In the genomic region with DNA sequence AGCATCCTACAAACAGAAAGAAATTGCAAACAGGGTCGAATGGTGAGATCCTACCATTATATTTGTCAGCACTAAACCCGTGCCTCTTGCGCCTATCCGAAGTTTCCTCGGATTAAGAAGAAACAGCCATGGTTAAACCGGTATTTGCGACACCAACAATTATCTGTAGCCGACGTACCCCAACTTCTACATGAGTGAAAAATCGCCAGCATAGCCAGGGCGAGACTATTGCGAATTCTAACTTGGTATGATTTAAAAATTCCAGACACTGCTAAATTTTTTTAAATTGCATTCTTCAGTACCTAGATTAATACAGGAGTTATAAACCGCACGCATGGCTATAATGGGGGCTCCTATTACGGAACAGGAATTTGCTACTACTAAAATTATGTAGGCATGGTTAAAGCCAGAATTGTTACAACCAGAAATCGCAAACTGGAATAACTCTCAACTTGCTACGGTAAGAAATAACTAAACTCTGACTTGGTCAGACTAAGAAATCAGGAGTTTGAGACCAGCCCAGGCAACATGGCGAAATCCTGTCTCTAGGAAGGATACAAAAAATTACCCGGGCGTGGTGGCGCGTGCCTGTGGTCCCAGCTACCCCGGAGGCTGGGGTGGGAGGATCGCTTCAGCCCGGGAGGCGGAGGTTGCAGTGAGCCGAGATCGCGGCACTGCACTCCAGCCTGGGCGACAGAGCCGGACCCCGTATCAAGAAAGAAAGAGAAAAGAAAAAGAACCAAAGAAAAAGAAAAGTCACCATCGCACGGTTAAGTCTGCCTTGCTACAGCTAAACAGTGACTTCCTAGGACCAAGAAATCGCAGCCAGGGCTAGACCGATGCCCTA, we compare ENCODE assay signal across 8 cellular contexts. TPM values are rescaled to one million over a fixed set of nuclear protein-coding genes. Genes with fewer than 3 reads are reported as not detected.
DNase-seq lines count a peak whose midpoint lies in the region; ATAC-seq lines count a peak whose summit lies in the region.

No MANE protein-coding gene starts in this region.

- POLR2A ChIA-PET in activated CD4-positive, alpha-beta T cell treated with anti-CD3 and anti-CD28 coated beads, Interleukin-2, amount 10 ng/mL, durations not matched to agents 7 days and 5 days (lab: Charles Lee) = interaction anchor here (0.6 to 3.0 kb wide), 9 partner anchors 15 to 157 kb away, joined by 3 to 38 read pairs (median 6); a partner anchor contains a TSS

- no peaks in the 10 kb centered on the region for H3K9me3 ChIP-seq in duodenal mucosa (ENCODE audit: control insufficient read depth in 1 of 2, low read length in 2 of 2)

- H3K36me3 Mint-ChIP-seq in activated CD4-positive, alpha-beta T cell treated with anti-CD3 and anti-CD28 coated beads, Interleukin-2, amount 10 ng/mL, durations not matched to agents 7 days and 5 days (ENCODE audit: low read depth) = peaks cover 29% of the 10 kb centered on the region

- peak overlapping the region; percentile 92 to 94 for H3K9ac ChIP-seq in duodenal mucosa (ENCODE audit: low read depth in 1 of 2, low read length in 2 of 2)

- no peaks in the 10 kb centered on the region for H3K27me3 Mint-ChIP-seq in activated CD4-positive, alpha-beta T cell treated with anti-CD3 and anti-CD28 coated beads, Interleukin-2, amount 10 ng/mL, durations not matched to agents 7 days and 5 days

- H3K9me3 Mint-ChIP-seq in activated CD4-positive, alpha-beta T cell treated with anti-CD3 and anti-CD28 coated beads, Interleukin-2, amount 10 ng/mL, durations not matched to agents 7 days and 5 days = no peaks in the 10 kb centered on the region

- peak overlapping the region; percentile 97 for H3K4me3 Mint-ChIP-seq in activated CD4-positive, alpha-beta T cell treated with anti-CD3 and anti-CD28 coated beads, Interleukin-2, amount 10 ng/mL, durations not matched to agents 7 days and 5 days

- CTCF ChIA-PET in activated CD4-positive, alpha-beta T cell treated with anti-CD3 and anti-CD28 coated beads, Interleukin-2, amount 10 ng/mL, durations not matched to agents 7 days and 5 days (lab: Charles Lee) = interaction anchor here (0.5 to 3.2 kb wide), 24 partner anchors 13 to 419 kb away, joined by 3 to 26 read pairs (median 4); a partner anchor contains a TSS

- peaks cover 20 to 27% of the 10 kb centered on the region in 2 donors for H3K4me1 ChIP-seq in duodenal mucosa (ENCODE audit: control insufficient read depth in 1 of 2, insufficient read depth in 2 of 2, low read length in 2 of 2)

- H3K27me3 ChIP-seq in duodenal mucosa (ENCODE audit: control insufficient read depth in 1 of 2, insufficient read depth in 2 of 2, low read length in 2 of 2) = no peaks in the 10 kb centered on the region

- peak overlapping the region; percentile 98 for H3K27ac ChIP-seq in duodenal mucosa (ENCODE audit: low read depth, low read length)

- peak overlapping the region; percentile 96 to 97 for H3K4me3 ChIP-seq in duodenal mucosa (ENCODE audit: low read depth in 1 of 2, low read length in 2 of 2)

- peak; percentile 23 for DNase-seq in COR-L47 (lab: John Stamatoyannopoulos, UW)
- DNase-seq in NCI-H146 treated with DMSO at 0.1 percent for 48 hours (lab: John Stamatoyannopoulos, UW; ENCODE audit: unreplicated experiment) = peak; percentile 38
- peak; percentile 59 for DNase-seq in activated CD4-positive, alpha-beta T cell treated with anti-CD3 and anti-CD28 coated beads, Interleukin-2, amount 10 ng/mL, durations not matched to agents 7 days and 5 days
- DNase-seq in lung microvascular endothelial cell (ENCODE audit: low read depth in 2 of 2) = peak; percentile 68 to 69
- DNase-seq in stimulated activated CD8-positive, alpha-beta memory T cell treated with anti-CD3 and anti-CD28 coated beads, Interleukin-12 subunit alpha, Interleukin-12 subunit beta, amount 100 ng/mL, for 24 hours (ENCODE audit: extremely low read depth) = peak; percentile 33

- peak overlapping the region; percentile 99 for H3K27ac Mint-ChIP-seq in activated CD4-positive, alpha-beta T cell treated with anti-CD3 and anti-CD28 coated beads, Interleukin-2, amount 10 ng/mL, durations not matched to agents 7 days and 5 days

- ATAC-seq in GM21723 (IDR thresholded peaks at IDR 0.05; ENCODE audit: unreplicated experiment) (peak; percentile 23), GM21576 (IDR thresholded peaks at IDR 0.05; ENCODE audit: unreplicated experiment) (no peak)

- peaks cover 1 to 2% of the 10 kb centered on the region in 2 donors for H3K36me3 ChIP-seq in duodenal mucosa (ENCODE audit: control insufficient read depth in 1 of 2, insufficient read depth in 2 of 2, low read length in 2 of 2)

- H3K4me1 Mint-ChIP-seq in activated CD4-positive, alpha-beta T cell treated with anti-CD3 and anti-CD28 coated beads, Interleukin-2, amount 10 ng/mL, durations not matched to agents 7 days and 5 days = peaks cover 41% of the 10 kb centered on the region

RNA-seq across cellular contexts. Expression of a gene that starts 25.5 kb away (rescaled TPM):
- total RNA-seq in activated CD4-positive, alpha-beta T cell treated with anti-CD3 and anti-CD28 coated beads, Interleukin-2, amount 10 ng/mL, durations not matched to agents 7 days and 5 days = 10 to 100 TPM; 29.5 to 32.0 TPM
- 6.5 and 7.2 TPM in 2 replicates for total RNA-seq in lung microvascular endothelial cell

RNA-seq across cellular contexts. Expression of a gene that starts 55.1 kb away (rescaled TPM):
- total RNA-seq in activated CD4-positive, alpha-beta T cell treated with anti-CD3 and anti-CD28 coated beads, Interleukin-2, amount 10 ng/mL, durations not matched to agents 7 days and 5 days = 10 to 100 TPM; 48.4 to 50.8 TPM
- 14.2 and 23.6 TPM in 2 replicates for total RNA-seq in lung microvascular endothelial cell
